In the genomic region with DNA sequence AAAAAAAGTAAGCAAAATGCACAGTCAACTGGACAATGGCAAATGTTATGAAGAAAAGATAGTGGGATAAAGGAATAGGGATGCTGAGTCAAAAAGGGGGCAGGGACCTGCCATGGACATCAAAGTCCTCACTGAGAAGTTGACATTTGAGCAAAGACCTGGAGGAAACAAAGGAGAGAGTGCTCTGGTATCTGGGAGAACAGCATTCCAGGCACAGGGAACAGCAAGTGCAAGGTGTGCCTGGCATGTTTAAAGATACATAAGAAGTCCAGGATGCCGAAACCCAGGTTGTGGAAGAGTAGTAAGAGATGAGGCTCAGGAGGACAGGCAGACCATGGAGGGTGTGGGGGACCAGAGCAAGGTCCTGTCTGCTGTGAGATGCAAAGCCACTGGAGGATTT, we compare ENCODE assay signal across 34 cellular contexts.
"Had no signal": no experiment of that assay in that cellular context is flagged by ENCODE, and none has a peak within 500 bp of the region (broad histone marks: within the 10 kb centered on the region; RNA-seq: fewer than 3 reads in every experiment).

No MANE protein-coding gene starts in this region.

- ATAC-seq: activated CD4-positive, CD25-positive, alpha-beta regulatory T cell treated with anti-CD3 and anti-CD28 coated beads, Interleukin-2, amount 50 U/mL, for 24 hours; activated CD8-positive, alpha-beta memory T cell treated with anti-CD3 and anti-CD28 coated beads, Interleukin-2, amount 10 ng/mL, durations not matched to agents 7 days and 5 days; activated CD8-positive, alpha-beta T cell treated with anti-CD3 and anti-CD28 coated beads for 36 hours; activated naive CD8-positive, alpha-beta T cell treated with anti-CD3 and anti-CD28 coated beads, Interleukin-2, amount 50 U/mL, for 24 hours; body of pancreas; esophagus mucosa; T-helper 17 cell; WTC11 had no signal

- H3K36me3 ChIP-seq: adrenal gland had no signal

- H3K4me3 Mint-ChIP-seq: activated CD8-positive, alpha-beta memory T cell treated with anti-CD3 and anti-CD28 coated beads, Interleukin-2, amount 10 ng/mL, durations not matched to agents 7 days and 5 days; activated CD8-positive, alpha-beta T cell treated with anti-CD3 and anti-CD28 coated beads for 36 hours; activated naive CD4-positive, alpha-beta T cell treated with anti-CD3 and anti-CD28 coated beads for 36 hours; activated naive CD4-positive, alpha-beta T cell treated with anti-CD3 and anti-CD28 coated beads, Interleukin-2, amount 50 U/mL, for 24 hours; activated naive CD8-positive, alpha-beta T cell treated with anti-CD3 and anti-CD28 coated beads for 36 hours; activated naive CD8-positive, alpha-beta T cell treated with anti-CD3 and anti-CD28 coated beads, Interleukin-2, amount 50 U/mL, for 24 hours; activated T-helper 1 cell treated with anti-CD3 and anti-CD28 coated beads, Interleukin-12 subunit alpha, Interleukin-12 subunit beta, Interleukin-2, Interleukin-4 antibody, amounts not matched to agents 30 ng/mL and 10 ng/mL and 1 ng/mL, durations not matched to agents 14 hours and 24 hours and 36 hours; T-helper 17 cell; T-helper 2 cell treated with Interferon-gamma antibody and Interleukin-4, amounts not matched to agents 5 μg/mL and 100 μg/mL, for 36 hours; WTC11 had no signal

- H3K36me3 Mint-ChIP-seq: activated CD8-positive, alpha-beta memory T cell treated with anti-CD3 and anti-CD28 coated beads, Interleukin-2, amount 10 ng/mL, durations not matched to agents 7 days and 5 days; activated naive CD4-positive, alpha-beta T cell treated with anti-CD3 and anti-CD28 coated beads, Interleukin-2, amount 50 U/mL, for 24 hours; activated naive CD8-positive, alpha-beta T cell treated with anti-CD3 and anti-CD28 coated beads for 36 hours; WTC11 had no signal

- H3K4me3 ChIP-seq: adrenal gland, body of pancreas had no signal

- H3K9me3 ChIP-seq: adrenal gland, body of pancreas had no signal

- H3K27me3 Mint-ChIP-seq: activated CD8-positive, alpha-beta T cell treated with anti-CD3 and anti-CD28 coated beads for 36 hours; activated naive CD4-positive, alpha-beta T cell treated with anti-CD3 and anti-CD28 coated beads, Interleukin-2, amount 50 U/mL, for 24 hours; activated naive CD8-positive, alpha-beta T cell treated with anti-CD3 and anti-CD28 coated beads for 36 hours; T-helper 17 cell had no signal

- H3K4me1 Mint-ChIP-seq: activated naive CD8-positive, alpha-beta T cell treated with anti-CD3 and anti-CD28 coated beads for 36 hours had no signal

- FAIRE-seq: colon, frontal cortex, TTC549 had no signal

- H3K27me3 ChIP-seq: adrenal gland, body of pancreas had no signal

- H3K4me1 ChIP-seq: adrenal gland, body of pancreas had no signal

- H3K27ac Mint-ChIP-seq: activated CD8-positive, alpha-beta memory T cell treated with anti-CD3 and anti-CD28 coated beads, Interleukin-2, amount 10 ng/mL, durations not matched to agents 7 days and 5 days; activated CD8-positive, alpha-beta T cell treated with anti-CD3 and anti-CD28 coated beads for 36 hours; activated naive CD4-positive, alpha-beta T cell treated with anti-CD3 and anti-CD28 coated beads for 36 hours; activated naive CD4-positive, alpha-beta T cell treated with anti-CD3 and anti-CD28 coated beads, Interleukin-2, amount 50 U/mL, for 24 hours; activated naive CD8-positive, alpha-beta T cell treated with anti-CD3 and anti-CD28 coated beads for 36 hours; activated naive CD8-positive, alpha-beta T cell treated with anti-CD3 and anti-CD28 coated beads, Interleukin-2, amount 50 U/mL, for 24 hours; activated T-helper 1 cell treated with anti-CD3 and anti-CD28 coated beads, Interleukin-12 subunit alpha, Interleukin-12 subunit beta, Interleukin-2, Interleukin-4 antibody, amounts not matched to agents 30 ng/mL and 10 ng/mL and 1 ng/mL, durations not matched to agents 14 hours and 24 hours and 36 hours; activated T-helper 2 cell treated with anti-CD3 and anti-CD28 coated beads, Interferon-gamma antibody, Interleukin-2, Interleukin-4, amounts not matched to agents 10 μg/mL and 5 μg/mL and 100 μg/mL, durations not matched to agents 14 hours and 24 hours and 36 hours; T-helper 2 cell treated with Interferon-gamma antibody and Interleukin-4, amounts not matched to agents 5 μg/mL and 100 μg/mL, for 36 hours; WTC11 had no signal

- H3K27ac ChIP-seq: adrenal gland, body of pancreas, VCaP had no signal

- H3K9me3 Mint-ChIP-seq: activated CD8-positive, alpha-beta T cell treated with anti-CD3 and anti-CD28 coated beads for 36 hours; activated naive CD4-positive, alpha-beta T cell treated with anti-CD3 and anti-CD28 coated beads for 36 hours; activated naive CD4-positive, alpha-beta T cell treated with anti-CD3 and anti-CD28 coated beads, Interleukin-2, amount 50 U/mL, for 24 hours; activated naive CD8-positive, alpha-beta T cell treated with anti-CD3 and anti-CD28 coated beads for 36 hours; activated naive CD8-positive, alpha-beta T cell treated with anti-CD3 and anti-CD28 coated beads, Interleukin-2, amount 50 U/mL, for 24 hours; activated T-helper 1 cell treated with anti-CD3 and anti-CD28 coated beads, Interleukin-12 subunit alpha, Interleukin-12 subunit beta, Interleukin-2, Interleukin-4 antibody, amounts not matched to agents 30 ng/mL and 10 ng/mL and 1 ng/mL, durations not matched to agents 14 hours and 24 hours and 36 hours; activated T-helper 2 cell treated with anti-CD3 and anti-CD28 coated beads, Interferon-gamma antibody, Interleukin-2, Interleukin-4, amounts not matched to agents 10 μg/mL and 5 μg/mL and 100 μg/mL, durations not matched to agents 14 hours and 24 hours and 36 hours; T-helper 2 cell treated with Interferon-gamma antibody and Interleukin-4, amounts not matched to agents 5 μg/mL and 100 μg/mL, for 36 hours; WTC11 had no signal

- DNase-seq: activated CD4-positive, alpha-beta T cell treated with anti-CD3 and anti-CD28 coated beads for 48 hours; activated CD4-positive, alpha-beta T cell treated with anti-CD3 and anti-CD28 coated beads, Interleukin-2, amount 50 U/mL, for 1 hour; activated CD4-positive, alpha-beta T cell treated with anti-CD3 and anti-CD28 coated beads, Interleukin-2, amount 50 U/mL, for 48 hours; activated CD8-positive, alpha-beta memory T cell treated with anti-CD3 and anti-CD28 coated beads, Interleukin-2, amount 10 ng/mL, durations not matched to agents 7 days and 5 days; activated CD8-positive, alpha-beta memory T cell treated with anti-CD3 and anti-CD28 coated beads, Interleukin-2, amount 50 U/mL, for 4 hours; activated CD8-positive, alpha-beta T cell treated with anti-CD3 and anti-CD28 coated beads for 36 hours; activated effector memory CD4-positive, alpha-beta T cell treated with anti-CD3 and anti-CD28 coated beads, Interleukin-2, amount 50 U/mL, for 16 hours; activated naive CD4-positive, alpha-beta T cell treated with anti-CD3 and anti-CD28 coated beads for 36 hours; activated naive CD8-positive, alpha-beta T cell treated with anti-CD3 and anti-CD28 coated beads for 36 hours; activated naive CD8-positive, alpha-beta T cell treated with anti-CD3 and anti-CD28 coated beads, Interleukin-2, amount 50 U/mL, for 24 hours; activated T-cell treated with anti-CD3 and anti-CD28 coated beads, Interleukin-2, amount 50 U/mL, for 1 hour; activated T-cell treated with anti-CD3 and anti-CD28 coated beads, Interleukin-2, amount 50 U/mL, for 48 hours; adrenal gland; amygdala; aorta; body of pancreas; caudate nucleus; cortex of kidney; effector CD8-positive, alpha-beta T cell; foreskin fibroblast; head of caudate nucleus; T-helper 1 cell; T-helper 17 cell had no signal
